In genomic region chr22:38706885-38707180, GRCh38 we compare ENCODE assay signal across 9 cellular contexts. TPM values are rescaled to one million over a fixed set of nuclear protein-coding genes. Genes with fewer than 3 reads are reported as not detected.
DNase-seq lines count a peak whose midpoint lies in the region; ATAC-seq and TF ChIP-seq lines count a peak whose summit lies in the region.
"Had no signal": no experiment of that assay in that cellular context is flagged by ENCODE, and none has a peak within 500 bp of the region (broad histone marks: within the 10 kb centered on the region; RNA-seq: fewer than 3 reads in every experiment).

No MANE protein-coding gene starts in this region.

- H3K27me3 Mint-ChIP-seq in activated CD4-positive, alpha-beta T cell treated with anti-CD3 and anti-CD28 coated beads, Interleukin-2, amount 10 ng/mL, durations not matched to agents 24 days and 14 days: peaks cover 3% of the 10 kb centered on the region
- no peaks in the 10 kb centered on the region for H3K27me3 Mint-ChIP-seq in activated naive CD8-positive, alpha-beta T cell treated with anti-CD3 and anti-CD28 coated beads, Interleukin-2, amount 50 U/mL, for 24 hours

- peak overlapping the region; percentile 91 for H3K27ac Mint-ChIP-seq in activated CD4-positive, alpha-beta T cell treated with anti-CD3 and anti-CD28 coated beads, Interleukin-2, amount 10 ng/mL, durations not matched to agents 24 days and 14 days
- peak overlapping the region; percentile 89 for H3K27ac Mint-ChIP-seq in activated naive CD8-positive, alpha-beta T cell treated with anti-CD3 and anti-CD28 coated beads, Interleukin-2, amount 50 U/mL, for 24 hours

- intact Hi-C loops in activated CD4-positive, alpha-beta T cell treated with anti-CD3 and anti-CD28 coated beads, Interleukin-2, amount 10 ng/mL, durations not matched to agents 24 days and 14 days (cut with micrococcal nuclease): loop anchor here (5.0 to 10.0 kb wide), 2 partner anchors 200 to 408 kb away; partner anchors contain the start of gene DDX17
- intact Hi-C loops in left lung (cut with DNase I): no loop called here

- H3K9me3 Mint-ChIP-seq in activated CD4-positive, alpha-beta T cell treated with anti-CD3 and anti-CD28 coated beads, Interleukin-2, amount 10 ng/mL, durations not matched to agents 24 days and 14 days: no peaks in the 10 kb centered on the region
- no peaks in the 10 kb centered on the region for H3K9me3 Mint-ChIP-seq in activated naive CD8-positive, alpha-beta T cell treated with anti-CD3 and anti-CD28 coated beads, Interleukin-2, amount 50 U/mL, for 24 hours

- peaks cover 0 to 13% of the 10 kb centered on the region in 2 donors for H3K36me3 ChIP-seq in left lung

- peaks cover 38% of the 10 kb centered on the region for H3K36me3 Mint-ChIP-seq in activated CD4-positive, alpha-beta T cell treated with anti-CD3 and anti-CD28 coated beads, Interleukin-2, amount 10 ng/mL, durations not matched to agents 24 days and 14 days (ENCODE audit: low read depth)
- peaks cover 41% of the 10 kb centered on the region for H3K36me3 Mint-ChIP-seq in activated naive CD8-positive, alpha-beta T cell treated with anti-CD3 and anti-CD28 coated beads, Interleukin-2, amount 50 U/mL, for 24 hours (ENCODE audit: low read depth)

- peak overlapping the region; percentile 92 to 98 for H3K4me3 ChIP-seq in left lung

- H3K27ac ChIP-seq in left lung: peak overlapping the region; percentile 95 to 97
- peak overlapping the region; percentile 87 for H3K27ac ChIP-seq in temporal lobe (ENCODE audit: low read depth, low read length)

- no peaks in the 10 kb centered on the region for H3K9me3 ChIP-seq in left lung

- TF ChIP-seq CTCF in left lung (IDR thresholded peaks at IDR 0.05): no peak

- peak overlapping the region; percentile 81 for H3K4me3 Mint-ChIP-seq in activated CD4-positive, alpha-beta T cell treated with anti-CD3 and anti-CD28 coated beads, Interleukin-2, amount 10 ng/mL, durations not matched to agents 24 days and 14 days
- H3K4me3 Mint-ChIP-seq in activated naive CD8-positive, alpha-beta T cell treated with anti-CD3 and anti-CD28 coated beads, Interleukin-2, amount 50 U/mL, for 24 hours: peak overlapping the region; percentile 94

- DNase-seq in activated CD4-positive, alpha-beta T cell treated with anti-CD3 and anti-CD28 coated beads, Interleukin-2, amount 10 ng/mL, durations not matched to agents 24 days and 14 days: no peak
- no peak for DNase-seq in activated CD4-positive, alpha-beta T cell treated with anti-CD3 and anti-CD28 coated beads, Interleukin-2, amount 50 U/mL, for 1 hour
- no peak for DNase-seq in activated naive CD8-positive, alpha-beta T cell treated with anti-CD3 and anti-CD28 coated beads, Interleukin-2, amount 50 U/mL, for 24 hours
- no peak for DNase-seq in left lung
- DNase-seq in nucleus accumbens (lab: John Stamatoyannopoulos, UW): no peak
- DNase-seq in activated effector memory CD4-positive, alpha-beta T cell treated with anti-CD3 and anti-CD28 coated beads, Interleukin-2, amount 50 U/mL, for 16 hours: no peak
- DNase-seq: COR-L47 had no signal

- peaks cover 8 to 60% of the 10 kb centered on the region in 2 donors for H3K4me1 ChIP-seq in left lung

- ATAC-seq in activated naive CD8-positive, alpha-beta T cell treated with anti-CD3 and anti-CD28 coated beads, Interleukin-2, amount 50 U/mL, for 24 hours: no peak
- ATAC-seq in left lung: peak; percentile 22
- ATAC-seq in HG02938 (IDR thresholded peaks at IDR 0.05; ENCODE audit: unreplicated experiment): no peak

- H3K4me1 Mint-ChIP-seq in activated CD4-positive, alpha-beta T cell treated with anti-CD3 and anti-CD28 coated beads, Interleukin-2, amount 10 ng/mL, durations not matched to agents 24 days and 14 days: peaks cover 55% of the 10 kb centered on the region
- H3K4me1 Mint-ChIP-seq in activated naive CD8-positive, alpha-beta T cell treated with anti-CD3 and anti-CD28 coated beads, Interleukin-2, amount 50 U/mL, for 24 hours: peaks cover 61% of the 10 kb centered on the region

- no peaks in the 10 kb centered on the region for H3K27me3 ChIP-seq in left lung

RNA-seq across cellular contexts. Expression of gene GTPBP1, which starts 1.1 kb away (rescaled TPM):
- total RNA-seq in activated CD4-positive, alpha-beta T cell treated with anti-CD3 and anti-CD28 coated beads, Interleukin-2, amount 10 ng/mL, durations not matched to agents 24 days and 14 days: 102 and 103 TPM in 2 replicates
- total RNA-seq in left lung (10 to 100 TPM; 45.7 to 51.0 TPM), temporal lobe (28.5 TPM)

RNA-seq across cellular contexts. Expression of gene JOSD1, which starts 6.1 kb away (rescaled TPM):
- total RNA-seq in activated CD4-positive, alpha-beta T cell treated with anti-CD3 and anti-CD28 coated beads, Interleukin-2, amount 10 ng/mL, durations not matched to agents 24 days and 14 days: 90.4 and 93.8 TPM in 2 replicates
- total RNA-seq in left lung (10 to 100 TPM; 55.6 to 57.3 TPM), temporal lobe (44.5 TPM)

RNA-seq across cellular contexts. Expression of gene TOMM22, which starts 25.1 kb away (rescaled TPM):
- 169 and 172 TPM in 2 replicates for total RNA-seq in activated CD4-positive, alpha-beta T cell treated with anti-CD3 and anti-CD28 coated beads, Interleukin-2, amount 10 ng/mL, durations not matched to agents 24 days and 14 days
- 10 to 100 TPM; 54.3 to 67.0 TPM for total RNA-seq in left lung
- total RNA-seq in temporal lobe: 31.0 TPM

RNA-seq across cellular contexts. Expression of gene SUN2, which starts 49.0 kb away (rescaled TPM):
- 124 and 128 TPM in 2 replicates for total RNA-seq in activated CD4-positive, alpha-beta T cell treated with anti-CD3 and anti-CD28 coated beads, Interleukin-2, amount 10 ng/mL, durations not matched to agents 24 days and 14 days
- 100 to 1,000 TPM in 1 of 2 donors, 10 to 100 TPM in 1; 99.3 to 174 TPM for total RNA-seq in left lung
- 77.9 TPM for total RNA-seq in temporal lobe

RNA-seq across cellular contexts. Expression of gene CBY1, which starts 50.4 kb away (rescaled TPM):
- 8.4 and 13.3 TPM in 2 replicates for total RNA-seq in activated CD4-positive, alpha-beta T cell treated with anti-CD3 and anti-CD28 coated beads, Interleukin-2, amount 10 ng/mL, durations not matched to agents 24 days and 14 days
- total RNA-seq in left lung: 10 to 100 TPM; 24.4 to 36.0 TPM
- 10.1 TPM for total RNA-seq in temporal lobe
